Comparison of ENCODE assay signal across 21 cellular contexts in genomic region chr20:57761413-57761734, GRCh38. TPM values are rescaled to one million over a fixed set of nuclear protein-coding genes. Genes with fewer than 3 reads are reported as not detected.
DNase-seq lines count a peak whose midpoint lies in the region; ATAC-seq and TF ChIP-seq lines count a peak whose summit lies in the region.
"Had no signal": no experiment of that assay in that cellular context is flagged by ENCODE, and none has a peak within 500 bp of the region (broad histone marks: within the 10 kb centered on the region; RNA-seq: fewer than 3 reads in every experiment).

No MANE protein-coding gene starts in this region.

- peaks cover 20% of the 10 kb centered on the region for H3K9me3 Mint-ChIP-seq in endodermal cell
- H3K9me3 Mint-ChIP-seq: CD4-positive, alpha-beta T cell had no signal

- peak; percentile 84 for DNase-seq in Caki2 (ENCODE audit: low read depth)
- DNase-seq in endodermal cell = peak; percentile 28
- DNase-seq in retinal pigment epithelial cell (ENCODE audit: low read depth) = peak; percentile 21
- no peak for DNase-seq in effector memory CD4-positive, alpha-beta T cell
- no peak for DNase-seq in cardiac septum (ENCODE audit: low spot score)
- DNase-seq: CD4-positive, alpha-beta T cell; DND-41; GOT3; HCEC 1CT; Kasumi-1; MG63; NCI-H1417; NCI-H1694 treated with DMSO at 0.1 percent for 48 hours; NCI-H446; NCI-H526 treated with DMSO at 0.1 percent for 48 hours; OCI-M1; Right ventricle myocardium superior; SW 1271 had no signal

- H3K4me3 ChIP-seq in endodermal cell (ENCODE audit: low read length) (no peak overlapping the region), retinal pigment epithelial cell (ENCODE audit: low read length) (no peak overlapping the region)
- no peak overlapping the region for H3K4me3 ChIP-seq in effector memory CD4-positive, alpha-beta T cell (ENCODE audit: insufficient read depth, low read depth, low read length, poor library complexity, severe bottlenecking)
- H3K4me3 ChIP-seq: MG63 had no signal

- no peak overlapping the region for H3K27ac ChIP-seq in endodermal cell (ENCODE audit: low read depth, low read length)
- H3K27ac ChIP-seq in effector memory CD4-positive, alpha-beta T cell (ENCODE audit: insufficient read depth, low read length, poor library complexity, severe bottlenecking) = no peak overlapping the region

- H3K4me1 ChIP-seq in endodermal cell (ENCODE audit: control insufficient read depth, insufficient read depth, low read length) = no peaks in the 10 kb centered on the region
- H3K4me1 ChIP-seq in effector memory CD4-positive, alpha-beta T cell (ENCODE audit: control insufficient read depth, insufficient read depth, low read length, poor library complexity, severe bottlenecking) = no peaks in the 10 kb centered on the region
- H3K4me1 ChIP-seq: Caco-2 had no signal

- no peaks in the 10 kb centered on the region for H3K27me3 ChIP-seq in endodermal cell (ENCODE audit: control insufficient read depth, insufficient read depth, low read length, poor library complexity, severe bottlenecking)
- H3K27me3 ChIP-seq in effector memory CD4-positive, alpha-beta T cell (replicated peaks; ENCODE audit: control insufficient read depth, insufficient read depth, low read length, poor library complexity, severe bottlenecking) = no peaks in the 10 kb centered on the region
- H3K27me3 ChIP-seq: MG63 had no signal

- H3K27me3 Mint-ChIP-seq in endodermal cell (ENCODE audit: insufficient read depth) = peaks cover 22% of the 10 kb centered on the region

- TF ChIP-seq CTCF in endodermal cell (conservative IDR thresholded peaks at IDR 0.05) (no peak), retinal pigment epithelial cell (conservative IDR thresholded peaks at IDR 0.05; ENCODE audit: low read depth, low read length) (no peak)

- ATAC-seq in GM19035 (IDR thresholded peaks at IDR 0.05; ENCODE audit: unreplicated experiment) = no peak
- ATAC-seq in GM19463 (IDR thresholded peaks at IDR 0.05; ENCODE audit: unreplicated experiment) = no peak

- no peaks in the 10 kb centered on the region for H3K36me3 Mint-ChIP-seq in endodermal cell (ENCODE audit: low read depth)

- intact Hi-C loops in cardiac septum (cut with DNase I) = no loop called here

- WGBS in endodermal cell (ENCODE audit: insufficient coverage in 1 of 2, insufficient read length in 1 of 2), 2 experiments = 50 to 89% methylated on average over 1 to 3 of the region's 3 CpGs

- in situ Hi-C loops in Caki2 (cut with HindIII; ENCODE audit: low pct_unique_long_range_greater_than_20kb, low sequenced_read_pairs) = no loop called here

- no peak overlapping the region for H3K9ac ChIP-seq in endodermal cell (ENCODE audit: extremely low read depth, low read length, poor library complexity, severe bottlenecking)

- no peak overlapping the region for H3K27ac Mint-ChIP-seq in endodermal cell
- H3K27ac Mint-ChIP-seq: CD4-positive, alpha-beta T cell had no signal

- H3K4me1 Mint-ChIP-seq in endodermal cell = no peaks in the 10 kb centered on the region

- no peaks in the 10 kb centered on the region for H3K36me3 ChIP-seq in endodermal cell (ENCODE audit: control insufficient read depth, insufficient read depth, low read length)
- H3K36me3 ChIP-seq in effector memory CD4-positive, alpha-beta T cell (ENCODE audit: control insufficient read depth, insufficient read depth, low read length) = no peaks in the 10 kb centered on the region
- H3K36me3 ChIP-seq: MG63 had no signal

- peaks cover 10% of the 10 kb centered on the region for H3K9me3 ChIP-seq in endodermal cell (ENCODE audit: control insufficient read depth, low read length)
- no peaks in the 10 kb centered on the region for H3K9me3 ChIP-seq in effector memory CD4-positive, alpha-beta T cell (ENCODE audit: control insufficient read depth, low read length)

- no peak overlapping the region for H3K4me3 Mint-ChIP-seq in endodermal cell
- H3K4me3 Mint-ChIP-seq: CD4-positive, alpha-beta T cell had no signal

RNA-seq across cellular contexts. Expression of gene PMEPA1, which starts 51.6 kb away (rescaled TPM):
- total RNA-seq in Caki2 (2014; rRNA removed; shearing (Covaris generic); ENCODE audit: low replicate concordance) = 68.1 and 97.6 TPM in 2 replicates
- total RNA-seq in endodermal cell (10 to 100 TPM; 18.8 to 37.4 TPM), cardiac septum (34.8 TPM)
- polyA plus RNA-seq in endodermal cell (2013, experiment 1 of 2) = 56.8 TPM
- 65.5 TPM for polyA plus RNA-seq in endodermal cell (2013, experiment 2 of 2)

Comparison
In these comparisons a context has a peak if more than half of its experiments do, and no peak if none do; other contexts are left out.
1. DNase-seq: peak in Caki2 (single experiment), endodermal cell (single experiment) and retinal pigment epithelial cell (single experiment); none in effector memory CD4-positive, alpha-beta T cell (0 of 3) and cardiac septum (single experiment).